ENCODE assay signal across 13 cellular contexts in the genomic region with DNA sequence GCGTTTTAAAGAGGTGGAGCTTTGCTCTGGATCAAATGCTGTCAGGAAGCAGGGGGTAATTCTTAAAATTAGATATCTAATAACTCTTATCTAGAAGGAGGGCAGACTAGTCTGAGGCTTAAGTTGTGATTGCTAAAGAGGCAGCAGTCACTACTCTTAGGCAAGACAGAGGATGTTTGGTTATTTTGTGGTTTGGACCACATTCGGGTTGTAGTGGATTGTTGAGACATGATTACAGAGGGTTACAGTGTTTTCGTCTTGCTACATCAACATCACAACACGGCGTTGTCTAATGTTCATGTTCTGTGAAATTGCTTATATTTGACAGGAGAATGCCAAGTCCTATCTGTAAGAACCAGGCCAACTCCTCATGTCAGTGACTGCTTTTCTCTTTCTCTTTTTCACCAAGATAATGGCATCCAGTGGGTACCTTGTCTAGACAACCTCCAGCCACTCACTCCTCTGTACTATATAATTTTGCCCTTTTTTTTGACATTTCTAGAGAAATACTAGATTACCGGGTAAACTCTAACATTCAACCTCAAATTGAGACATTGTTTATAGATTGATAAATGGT. TPM values are rescaled to one million over a fixed set of nuclear protein-coding genes. Genes with fewer than 3 reads are reported as not detected.
DNase-seq lines count a peak whose midpoint lies in the region; ATAC-seq, FAIRE-seq and TF ChIP-seq lines count a peak whose summit lies in the region.
"Had no signal": no experiment of that assay in that cellular context is flagged by ENCODE, and none has a peak within 500 bp of the region (broad histone marks: within the 10 kb centered on the region; RNA-seq: fewer than 3 reads in every experiment).

No MANE protein-coding gene starts in this region.

- H3K36me3 ChIP-seq in bronchial epithelial cell (ENCODE audit: control insufficient read depth, insufficient read depth, low read length): no peaks in the 10 kb centered on the region

- H3K9me3 Mint-ChIP-seq in natural killer cell treated with Interleukin-12 subunit alpha and Interleukin-12 subunit beta and Interleukin-15 and Interleukin-18, amount 100 ng/mL, for 72 hours: no peaks in the 10 kb centered on the region

- H3K4me3 Mint-ChIP-seq in natural killer cell treated with Interleukin-12 subunit alpha and Interleukin-12 subunit beta and Interleukin-15 and Interleukin-18, amount 100 ng/mL, for 72 hours: peak overlapping the region; percentile 44

- no peak for TF ChIP-seq POLR2A in NB4 (IDR thresholded peaks at IDR 0.05; ENCODE audit: extremely low read depth, insufficient read length)

- no peak for DNase-seq in activated CD4-positive, CD25-positive, alpha-beta regulatory T cell treated with anti-CD3 and anti-CD28 coated beads, Interleukin-2, amount 50 U/mL, for 72 hours
- DNase-seq in NB4 (ENCODE audit: low read depth) (peak; percentile 95), bronchial epithelial cell (ENCODE audit: low read depth) (peak; percentile 91)
- DNase-seq in natural killer cell treated with Interleukin-12 subunit alpha and Interleukin-12 subunit beta and Interleukin-15 and Interleukin-18, amount 100 ng/mL, for 72 hours (ENCODE audit: low spot score): peak; percentile 70
- DNase-seq: NCI-H187; SHP77; stimulated activated CD8-positive, alpha-beta memory T cell treated with anti-CD3 and anti-CD28 coated beads, Interleukin-4, amount 100 ng/mL, for 48 hours had no signal

- H3K4me3 ChIP-seq in NB4 (ENCODE audit: low read depth, low read length): no peak overlapping the region
- H3K4me3 ChIP-seq in bronchial epithelial cell (ENCODE audit: low read depth, low read length): no peak overlapping the region
- H3K4me3 ChIP-seq: skin epidermis had no signal

- no peaks in the 10 kb centered on the region for H3K27me3 Mint-ChIP-seq in natural killer cell treated with Interleukin-12 subunit alpha and Interleukin-12 subunit beta and Interleukin-15 and Interleukin-18, amount 100 ng/mL, for 72 hours

- H3K27ac Mint-ChIP-seq in natural killer cell treated with Interleukin-12 subunit alpha and Interleukin-12 subunit beta and Interleukin-15 and Interleukin-18, amount 100 ng/mL, for 72 hours: peak overlapping the region; percentile 66 to 85

- TF ChIP-seq CTCF in NB4 (IDR thresholded peaks at IDR 0.05; ENCODE audit: low read depth, low read length) (no peak), bronchial epithelial cell (IDR thresholded peaks at IDR 0.05; ENCODE audit: insufficient read depth, low read length, severe bottlenecking) (no peak)

- peak; percentile 62 for FAIRE-seq in bronchial epithelial cell (lab: Jason Lieb, UNC)
- FAIRE-seq: A204.1 had no signal

- H3K27me3 ChIP-seq in bronchial epithelial cell (ENCODE audit: control insufficient read depth, insufficient read depth, low read length): no peaks in the 10 kb centered on the region

- ATAC-seq in activated CD4-positive, CD25-positive, alpha-beta regulatory T cell treated with anti-CD3 and anti-CD28 coated beads, Interleukin-2, amount 50 U/mL, for 24 hours: peak; percentile 51 to 68
- ATAC-seq in natural killer cell treated with Interleukin-12 subunit alpha and Interleukin-12 subunit beta and Interleukin-15 and Interleukin-18, amount 100 ng/mL, for 72 hours: peak; percentile 95
- ATAC-seq in HG02970 (IDR thresholded peaks at IDR 0.05; ENCODE audit: low FRiP score, unreplicated experiment): no peak
- no peak for ATAC-seq in GM18867 (IDR thresholded peaks at IDR 0.05; ENCODE audit: unreplicated experiment)
- no peak for ATAC-seq in GM21717 (IDR thresholded peaks at IDR 0.05; ENCODE audit: unreplicated experiment)

- peaks cover 19% of the 10 kb centered on the region in 2 donors for H3K4me1 Mint-ChIP-seq in natural killer cell treated with Interleukin-12 subunit alpha and Interleukin-12 subunit beta and Interleukin-15 and Interleukin-18, amount 100 ng/mL, for 72 hours (ENCODE audit: low read depth in 2 of 2)

- H3K36me3 Mint-ChIP-seq in natural killer cell treated with Interleukin-12 subunit alpha and Interleukin-12 subunit beta and Interleukin-15 and Interleukin-18, amount 100 ng/mL, for 72 hours: peaks cover 5% of the 10 kb centered on the region

RNA-seq across cellular contexts. Expression of gene TM9SF2, which starts 16.8 kb away (rescaled TPM):
- total RNA-seq in bronchial epithelial cell: 98.2 and 138 TPM in 2 replicates
- total RNA-seq in natural killer cell treated with Interleukin-12 subunit alpha and Interleukin-12 subunit beta and Interleukin-15 and Interleukin-18, amount 100 ng/mL, for 72 hours: 10 to 100 TPM; 61.6 to 81.6 TPM

Comparison
In these comparisons a context has a peak if more than half of its experiments do, and no peak if none do; other contexts are left out.
1. ATAC-seq: peak in activated CD4-positive, CD25-positive, alpha-beta regulatory T cell treated with anti-CD3 and anti-CD28 coated beads, Interleukin-2, amount 50 U/mL, for 24 hours (2 of 2) and natural killer cell treated with Interleukin-12 subunit alpha and Interleukin-12 subunit beta and Interleukin-15 and Interleukin-18, amount 100 ng/mL, for 72 hours (2 of 2); none in HG02970 (single experiment), GM18867 (single experiment) and GM21717 (single experiment).